ENCODE assay signal across 10 cellular contexts in the genomic region with DNA sequence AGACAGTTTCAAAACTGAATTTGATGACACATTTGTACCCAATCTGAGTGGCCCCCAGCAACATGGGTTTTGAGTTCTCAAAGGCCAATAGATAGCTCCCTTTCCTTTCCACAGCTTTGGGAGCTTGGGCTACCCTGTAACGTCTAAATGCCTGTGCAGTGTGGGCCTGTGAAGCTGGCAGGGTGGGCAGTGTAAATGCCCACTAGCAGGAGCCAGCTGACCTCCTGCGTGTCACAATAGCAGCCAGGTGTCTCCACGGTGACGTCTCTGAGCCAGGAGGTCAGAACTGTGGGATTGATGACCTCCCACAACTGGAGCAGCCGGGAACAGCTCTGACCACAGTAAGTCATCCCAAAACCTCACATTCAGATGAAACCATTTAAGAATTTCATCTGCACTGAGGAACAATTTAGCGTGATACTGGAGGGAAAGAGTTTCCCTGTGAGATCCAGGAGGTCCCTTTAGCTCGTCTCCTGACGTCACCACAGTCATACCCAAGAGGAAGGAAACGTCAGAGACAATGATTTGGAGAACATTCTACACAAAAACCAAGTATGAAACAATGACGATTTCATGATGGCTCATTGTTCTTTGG. TPM values are rescaled to one million over a fixed set of nuclear protein-coding genes. Genes with fewer than 3 reads are reported as not detected.
DNase-seq lines count a peak whose midpoint lies in the region; ATAC-seq and TF ChIP-seq lines count a peak whose summit lies in the region.
"Had no signal": no experiment of that assay in that cellular context is flagged by ENCODE, and none has a peak within 500 bp of the region (broad histone marks: within the 10 kb centered on the region; RNA-seq: fewer than 3 reads in every experiment).

Gene IPO5, plus strand, starts transcription at position 300 of the 595 bp plus-strand sequence. CDS start 23,022 bp downstream, outside the sequence.

- no peaks in the 10 kb centered on the region for H3K36me3 Mint-ChIP-seq in activated CD8-positive, alpha-beta memory T cell treated with anti-CD3 and anti-CD28 coated beads, Interleukin-2, amount 10 ng/mL, durations not matched to agents 7 days and 5 days

- no peaks in the 10 kb centered on the region for H3K27me3 ChIP-seq in dorsolateral prefrontal cortex
- H3K27me3 ChIP-seq: BLaER1 had no signal

- WGBS in urinary bladder: 77% methylated on average over 10 of the region's 10 CpGs

- H3K27ac ChIP-seq in dorsolateral prefrontal cortex (peak within 1 kb of the TSS in 1 of 59 donors; percentile 19), urinary bladder (ENCODE audit: low read depth) (no peak within 1 kb of the TSS)
- H3K27ac ChIP-seq: BLaER1 had no signal

- intact Hi-C loops in dorsolateral prefrontal cortex (cut with DNase I): no loop called here

- CTCF ChIA-PET in activated CD8-positive, alpha-beta memory T cell treated with anti-CD3 and anti-CD28 coated beads, Interleukin-2, amount 10 ng/mL, durations not matched to agents 7 days and 5 days (lab: Charles Lee): no interaction called here

- no peak for TF ChIP-seq CTCF in dorsolateral prefrontal cortex (IDR thresholded peaks at IDR 0.05 in 54 of 56, conservative IDR thresholded peaks at IDR 0.05 in 2 of 56; ENCODE audit: low read depth in 1 of 56, partially characterized antibody in 56 of 56)

- no peaks in the 10 kb centered on the region for H3K36me3 ChIP-seq in urinary bladder (ENCODE audit: insufficient read depth)
- H3K36me3 ChIP-seq: BLaER1 had no signal

- H3K4me3 ChIP-seq in dorsolateral prefrontal cortex: no peak within 1 kb of the TSS
- no peak within 1 kb of the TSS for H3K4me3 ChIP-seq in urinary bladder (ENCODE audit: low read depth, low read length)
- H3K4me3 ChIP-seq: BLaER1 had no signal

- H3K4me1 Mint-ChIP-seq in activated CD8-positive, alpha-beta memory T cell treated with anti-CD3 and anti-CD28 coated beads, Interleukin-2, amount 10 ng/mL, durations not matched to agents 7 days and 5 days: no peaks in the 10 kb centered on the region

- no peak within 1 kb of the TSS for H3K27ac Mint-ChIP-seq in activated CD8-positive, alpha-beta memory T cell treated with anti-CD3 and anti-CD28 coated beads, Interleukin-2, amount 10 ng/mL, durations not matched to agents 7 days and 5 days

- no peaks in the 10 kb centered on the region for H3K9me3 Mint-ChIP-seq in activated CD8-positive, alpha-beta memory T cell treated with anti-CD3 and anti-CD28 coated beads, Interleukin-2, amount 10 ng/mL, durations not matched to agents 7 days and 5 days (ENCODE audit: low read depth)

- ATAC-seq in activated CD8-positive, alpha-beta memory T cell treated with anti-CD3 and anti-CD28 coated beads, Interleukin-2, amount 10 ng/mL, durations not matched to agents 7 days and 5 days: no peak
- ATAC-seq in HG03460 (IDR thresholded peaks at IDR 0.05; ENCODE audit: unreplicated experiment) (no peak), GM21367 (IDR thresholded peaks at IDR 0.05; ENCODE audit: unreplicated experiment) (no peak), HG02981 (IDR thresholded peaks at IDR 0.05; ENCODE audit: unreplicated experiment) (no peak)

- no peak within 1 kb of the TSS for H3K4me3 Mint-ChIP-seq in activated CD8-positive, alpha-beta memory T cell treated with anti-CD3 and anti-CD28 coated beads, Interleukin-2, amount 10 ng/mL, durations not matched to agents 7 days and 5 days

- peaks cover 3% of the 10 kb centered on the region for H3K27me3 Mint-ChIP-seq in activated CD8-positive, alpha-beta memory T cell treated with anti-CD3 and anti-CD28 coated beads, Interleukin-2, amount 10 ng/mL, durations not matched to agents 7 days and 5 days

- no peak for DNase-seq in activated CD8-positive, alpha-beta memory T cell treated with anti-CD3 and anti-CD28 coated beads, Interleukin-2, amount 10 ng/mL, durations not matched to agents 7 days and 5 days
- no peak for DNase-seq in activated CD8-positive, alpha-beta memory T cell treated with anti-CD3 and anti-CD28 coated beads, Interleukin-2, amount 50 U/mL, for 48 hours
- DNase-seq in dorsolateral prefrontal cortex (no peak), mesenteric fat pad (ENCODE audit: low spot score) (no peak)
- DNase-seq: NCI-H2107 had no signal

- no peaks in the 10 kb centered on the region for H3K4me1 ChIP-seq in urinary bladder (ENCODE audit: insufficient read depth)

RNA-seq across cellular contexts. Expression of gene IPO5, which starts in this region (rescaled TPM):
- 100 to 1,000 TPM; 101 to 136 TPM for total RNA-seq in activated CD8-positive, alpha-beta memory T cell treated with anti-CD3 and anti-CD28 coated beads, Interleukin-2, amount 10 ng/mL, durations not matched to agents 7 days and 5 days
- total RNA-seq in dorsolateral prefrontal cortex (100 to 1,000 TPM; 104 to 200 (median 141) TPM), mesenteric fat pad (113 TPM), urinary bladder (164 TPM)
- 58.9 TPM for polyA plus RNA-seq in urinary bladder
